Comparison of ENCODE assay signal across 20 cellular contexts in genomic region chr11:62195945-62196344, GRCh38. TPM values are rescaled to one million over a fixed set of nuclear protein-coding genes. Genes with fewer than 3 reads are reported as not detected.
"Had no signal": no experiment of that assay in that cellular context is flagged by ENCODE, and none has a peak within 500 bp of the region (broad histone marks: within the 10 kb centered on the region; RNA-seq: fewer than 3 reads in every experiment).

No MANE protein-coding gene starts in this region.

- ATAC-seq: pancreas, upper lobe of right lung had no signal

- DNase-seq: activated CD4-positive, alpha-beta memory T cell treated with anti-CD3 and anti-CD28 coated beads for 36 hours; activated CD4-positive, CD25-positive, alpha-beta regulatory T cell treated with anti-CD3 and anti-CD28 coated beads, Interleukin-2, amount 50 U/mL, for 72 hours; activated gamma-delta T cell; activated naive CD8-positive, alpha-beta T cell treated with anti-CD3 and anti-CD28 coated beads, Interleukin-2, amount 10 ng/mL, durations not matched to agents 7 days and 5 days; activated T-cell treated with anti-CD3 and anti-CD28 coated beads, Interleukin-2, amount 50 U/mL, for 48 hours; aorta; dermis blood vessel endothelial cell; erythroblast; kidney glomerular epithelial cell; pancreas; stimulated activated CD4-positive, alpha-beta T cell treated with anti-CD3 and anti-CD28 coated beads, Interleukin-4, amount 100 ng/mL, for 1 hour; upper lobe of right lung had no signal

- H3K36me3 ChIP-seq: breast epithelium, pancreas, upper lobe of right lung had no signal

- H3K4me3 ChIP-seq: breast epithelium, pancreas, upper lobe of right lung had no signal

- FAIRE-seq: pancreas had no signal

- H3K4me1 Mint-ChIP-seq: activated naive CD8-positive, alpha-beta T cell treated with anti-CD3 and anti-CD28 coated beads, Interleukin-2, amount 10 ng/mL, durations not matched to agents 7 days and 5 days; neural crest cell had no signal

- H3K4me3 Mint-ChIP-seq: activated CD4-positive, alpha-beta memory T cell treated with anti-CD3 and anti-CD28 coated beads for 36 hours; activated naive CD8-positive, alpha-beta T cell treated with anti-CD3 and anti-CD28 coated beads, Interleukin-2, amount 10 ng/mL, durations not matched to agents 7 days and 5 days; neural crest cell; stimulated activated naive CD8-positive, alpha-beta T cell treated with anti-CD3 and anti-CD28 coated beads, Interleukin-15, Interleukin-2, amounts not matched to agents 100 ng/mL and 50 ng/mL, for 24 hours had no signal

- H3K27me3 ChIP-seq: pancreas had no signal

- H3K4me1 ChIP-seq: breast epithelium, pancreas, upper lobe of right lung had no signal

- H3K36me3 Mint-ChIP-seq: activated CD4-positive, alpha-beta memory T cell treated with anti-CD3 and anti-CD28 coated beads for 36 hours; activated naive CD8-positive, alpha-beta T cell treated with anti-CD3 and anti-CD28 coated beads, Interleukin-2, amount 10 ng/mL, durations not matched to agents 7 days and 5 days had no signal

- H3K9me3 ChIP-seq: breast epithelium, pancreas, upper lobe of right lung had no signal

- H3K27ac Mint-ChIP-seq: activated CD4-positive, alpha-beta memory T cell treated with anti-CD3 and anti-CD28 coated beads for 36 hours; activated naive CD8-positive, alpha-beta T cell treated with anti-CD3 and anti-CD28 coated beads, Interleukin-2, amount 10 ng/mL, durations not matched to agents 7 days and 5 days; stimulated activated naive CD8-positive, alpha-beta T cell treated with anti-CD3 and anti-CD28 coated beads, Interleukin-15, Interleukin-2, amounts not matched to agents 100 ng/mL and 50 ng/mL, for 24 hours had no signal

- H3K27ac ChIP-seq: breast epithelium, pancreas, upper lobe of right lung had no signal

- H3K9me3 Mint-ChIP-seq: activated CD4-positive, alpha-beta memory T cell treated with anti-CD3 and anti-CD28 coated beads for 36 hours; activated naive CD8-positive, alpha-beta T cell treated with anti-CD3 and anti-CD28 coated beads, Interleukin-2, amount 10 ng/mL, durations not matched to agents 7 days and 5 days; neural crest cell; stimulated activated naive CD8-positive, alpha-beta T cell treated with anti-CD3 and anti-CD28 coated beads, Interleukin-15, Interleukin-2, amounts not matched to agents 100 ng/mL and 50 ng/mL, for 24 hours had no signal

RNA-seq across cellular contexts. Expression of gene SCGB1D1, which starts 5.9 kb away (rescaled TPM):
- total RNA-seq: activated CD4-positive, alpha-beta memory T cell treated with anti-CD3 and anti-CD28 coated beads for 36 hours; activated naive CD8-positive, alpha-beta T cell treated with anti-CD3 and anti-CD28 coated beads, Interleukin-2, amount 10 ng/mL, durations not matched to agents 7 days and 5 days; aorta; breast epithelium; cerebellum; dermis blood vessel endothelial cell; liver; myocyte; neural crest cell; pancreas; renal cortical epithelial cell; temporal lobe; upper lobe of right lung had no signal
- polyA plus RNA-seq: aorta, liver, pancreas had no signal

RNA-seq across cellular contexts. Expression of gene SCGB2A1, which starts 12.5 kb away (rescaled TPM):
- total RNA-seq: activated CD4-positive, alpha-beta memory T cell treated with anti-CD3 and anti-CD28 coated beads for 36 hours; activated naive CD8-positive, alpha-beta T cell treated with anti-CD3 and anti-CD28 coated beads, Interleukin-2, amount 10 ng/mL, durations not matched to agents 7 days and 5 days; aorta; cerebellum; dermis blood vessel endothelial cell; myocyte; neural crest cell; renal cortical epithelial cell; temporal lobe; upper lobe of right lung had no signal
- polyA plus RNA-seq: aorta, liver had no signal

RNA-seq across cellular contexts. Expression of gene SCGB1D2, which starts 46.1 kb away (rescaled TPM):
- total RNA-seq: activated CD4-positive, alpha-beta memory T cell treated with anti-CD3 and anti-CD28 coated beads for 36 hours; activated naive CD8-positive, alpha-beta T cell treated with anti-CD3 and anti-CD28 coated beads, Interleukin-2, amount 10 ng/mL, durations not matched to agents 7 days and 5 days; aorta; cerebellum; dermis blood vessel endothelial cell; liver; myocyte; neural crest cell; renal cortical epithelial cell; temporal lobe; upper lobe of right lung had no signal
- polyA plus RNA-seq: aorta, liver had no signal
